ENCODE assay signal across 18 cellular contexts in genomic region chr1:101005871-101006270, GRCh38. TPM values are rescaled to one million over a fixed set of nuclear protein-coding genes. Genes with fewer than 3 reads are reported as not detected.
DNase-seq lines count a peak whose midpoint lies in the region; ATAC-seq, FAIRE-seq and TF ChIP-seq lines count a peak whose summit lies in the region.
"Had no signal": no experiment of that assay in that cellular context is flagged by ENCODE, and none has a peak within 500 bp of the region (broad histone marks: within the 10 kb centered on the region; RNA-seq: fewer than 3 reads in every experiment).

No MANE protein-coding gene starts in this region.

- POLR2A ChIA-PET in CD4-positive, alpha-beta T cell (lab: Charles Lee) = interaction anchor here (0.9 to 1.2 kb wide), 2 partner anchors 8 to 10 kb away, joined by 4 to 6 read pairs; no protein-coding TSS in a partner anchor

- peaks cover 87% of the 10 kb centered on the region for H3K4me1 Mint-ChIP-seq in CD4-positive, alpha-beta T cell (ENCODE audit: low read depth)
- peaks cover 15% of the 10 kb centered on the region for H3K4me1 Mint-ChIP-seq in activated T-helper 17 cell treated with anti-CD3 and anti-CD28 coated beads, Interleukin-2, amount 50 U/mL, for 72 hours
- H3K4me1 Mint-ChIP-seq: endodermal cell had no signal

- H3K27me3 Mint-ChIP-seq in CD4-positive, alpha-beta T cell = no peaks in the 10 kb centered on the region
- no peaks in the 10 kb centered on the region for H3K27me3 Mint-ChIP-seq in activated T-helper 17 cell treated with anti-CD3 and anti-CD28 coated beads, Interleukin-2, amount 50 U/mL, for 72 hours
- H3K27me3 Mint-ChIP-seq: IgD-negative memory B cell had no signal

- no peaks in the 10 kb centered on the region for H3K27me3 ChIP-seq in CD4-positive, alpha-beta T cell (ENCODE audit: control insufficient read depth, insufficient read depth, low read length)
- H3K27me3 ChIP-seq: SJSA1 had no signal

- CTCF ChIA-PET in CD4-positive, alpha-beta T cell (lab: Charles Lee) = interaction anchor here (1.2 to 2.6 kb wide), 2 partner anchors 15 to 282 kb away, joined by 4 to 6 read pairs; no protein-coding TSS in a partner anchor

- intact Hi-C loops in CD4-positive, alpha-beta T cell (cut with DNase I, micrococcal nuclease) = loop anchor here in 1 of 2 experiments (5.0 kb wide), 1 partner anchor 79 kb away; no protein-coding TSS in a partner anchor

- H3K27ac Mint-ChIP-seq in CD4-positive, alpha-beta T cell = peak overlapping the region; percentile 57
- H3K27ac Mint-ChIP-seq in activated T-helper 17 cell treated with anti-CD3 and anti-CD28 coated beads, Interleukin-2, amount 50 U/mL, for 72 hours = peak overlapping the region; percentile 31
- H3K27ac Mint-ChIP-seq: endodermal cell had no signal

- H3K36me3 Mint-ChIP-seq in CD4-positive, alpha-beta T cell (ENCODE audit: low read depth) = peaks cover 54% of the 10 kb centered on the region
- H3K36me3 Mint-ChIP-seq in activated T-helper 17 cell treated with anti-CD3 and anti-CD28 coated beads, Interleukin-2, amount 50 U/mL, for 72 hours (ENCODE audit: low read depth) = peaks cover 50% of the 10 kb centered on the region

- no peak overlapping the region for H3K27ac ChIP-seq in CD4-positive, alpha-beta T cell (ENCODE audit: low read depth, low read length)
- H3K27ac ChIP-seq: SJSA1 had no signal

- FAIRE-seq in GM19239 (lab: Jason Lieb, UNC) = no peak
- FAIRE-seq: A204.1, urothelium cell line had no signal

- H3K9me3 Mint-ChIP-seq in CD4-positive, alpha-beta T cell = no peaks in the 10 kb centered on the region
- peaks cover 9% of the 10 kb centered on the region for H3K9me3 Mint-ChIP-seq in activated T-helper 17 cell treated with anti-CD3 and anti-CD28 coated beads, Interleukin-2, amount 50 U/mL, for 72 hours
- H3K9me3 Mint-ChIP-seq: endodermal cell had no signal

- H3K4me3 Mint-ChIP-seq in CD4-positive, alpha-beta T cell = no peak overlapping the region
- H3K4me3 Mint-ChIP-seq in activated T-helper 17 cell treated with anti-CD3 and anti-CD28 coated beads, Interleukin-2, amount 50 U/mL, for 72 hours = peak overlapping the region; percentile 32
- H3K4me3 Mint-ChIP-seq: endodermal cell, IgD-negative memory B cell had no signal

- no peak for TF ChIP-seq CTCF in CD4-positive, alpha-beta T cell (IDR thresholded peaks at IDR 0.05)

- no peaks in the 10 kb centered on the region for H3K9me3 ChIP-seq in CD4-positive, alpha-beta T cell (ENCODE audit: control insufficient read depth, low read length)
- H3K9me3 ChIP-seq: SJSA1 had no signal

- peak; percentile 40 for ATAC-seq in CD4-positive, alpha-beta T cell (ENCODE audit: poor library complexity)
- peak; percentile 61 for ATAC-seq in activated T-helper 17 cell treated with anti-CD3 and anti-CD28 coated beads, Interleukin-2, amount 50 U/mL, for 72 hours (replicated peaks)
- peak; percentile 15 for ATAC-seq in left lobe of liver

- DNase-seq in activated CD4-positive, alpha-beta T cell treated with anti-CD3 and anti-CD28 coated beads for 48 hours = peak; percentile 22
- no peak for DNase-seq in activated CD4-positive, alpha-beta T cell treated with anti-CD3 and anti-CD28 coated beads for 1 hour
- peak in 1 of 10 experiments; percentile 6 for DNase-seq in CD4-positive, alpha-beta T cell
- DNase-seq in left lobe of liver (ENCODE audit: low spot score) (no peak), foreskin melanocyte (no peak), GM19239 (ENCODE audit: insufficient read length, low spot score) (no peak), NCI-H2171 (lab: John Stamatoyannopoulos, UW) (no peak)
- DNase-seq: C1 segment of cervical spinal cord; DND-41; endodermal cell; NCI-H1092 treated with DMSO at 0.1 percent for 48 hours; NCI-H69; stimulated activated naive CD4-positive, alpha-beta T cell treated with Interleukin-2 at 50 U/mL for 16 hours had no signal

RNA-seq across cellular contexts. Expression of gene DPH5, which starts 19.7 kb away (rescaled TPM):
- 10 to 100 TPM; 31.3 to 35.4 TPM for total RNA-seq in CD4-positive, alpha-beta T cell
- total RNA-seq in activated T-helper 17 cell treated with anti-CD3 and anti-CD28 coated beads, Interleukin-2, amount 50 U/mL, for 72 hours = 10 to 100 TPM; 18.4 to 42.8 TPM
- total RNA-seq in left lobe of liver = 18.4 TPM
